Comparison of ENCODE assay signal across 8 cellular contexts in genomic region chr7:99380823-99381663, GRCh38. TPM values are rescaled to one million over a fixed set of nuclear protein-coding genes. Genes with fewer than 3 reads are reported as not detected.
DNase-seq lines count a peak whose midpoint lies in the region; ATAC-seq, FAIRE-seq and TF ChIP-seq lines count a peak whose summit lies in the region.

No MANE protein-coding gene starts in this region.

- no peaks in the 10 kb centered on the region for H3K27me3 Mint-ChIP-seq in naive B cell

- H3K4me1 ChIP-seq in GM12878 (ENCODE audit: control insufficient read depth, insufficient read depth, low read length): peaks cover 43% of the 10 kb centered on the region
- peaks cover 29% of the 10 kb centered on the region for H3K4me1 ChIP-seq in stomach smooth muscle (ENCODE audit: control insufficient read depth, insufficient read depth, low read length)

- TF ChIP-seq RAD21 in GM12878 (IDR thresholded peaks at IDR 0.05; ENCODE audit: insufficient read depth, low read depth, low read length): no peak

- H3K9me3 ChIP-seq in GM12878 (replicated peaks; ENCODE audit: control insufficient read depth, insufficient read depth, low read length) (no peaks in the 10 kb centered on the region), stomach smooth muscle (ENCODE audit: control insufficient read depth in 2 of 2, low read length in 2 of 2) (no peaks in the 10 kb centered on the region)

- peaks cover 69% of the 10 kb centered on the region for H3K79me2 ChIP-seq in GM12878 (ENCODE audit: control insufficient read depth, insufficient read depth, low read length)

- peaks cover 0 to 5% of the 10 kb centered on the region in 2 donors for H3K36me3 Mint-ChIP-seq in naive B cell

- TF ChIP-seq CTCF in GM12878 (IDR thresholded peaks at IDR 0.05 in 2 of 3, conservative IDR thresholded peaks at IDR 0.05 in 1 of 3; ENCODE audit: control insufficient read depth in 2 of 3, extremely low read depth in 1 of 3, insufficient read depth in 1 of 3, low read depth in 3 of 3, low read length in 3 of 3): no peak

- peak; percentile 88 for TF ChIP-seq POLR2A in GM12878 (IDR thresholded peaks at IDR 0.05; ENCODE audit: low read depth, low read length)

- peak overlapping the region; percentile 64 for H3K4me3 ChIP-seq in GM12878
- H3K4me3 ChIP-seq in stomach smooth muscle (ENCODE audit: low read length in 2 of 2): peak overlapping the region in 1 of 2 donors; percentile 52

- WGBS in GM12878 (ENCODE audit: insufficient coverage, insufficient replicate concordance, low lambda C conversion rate, missing lambda C conversion rate): 25% methylated on average over 16 of the region's 16 CpGs

- DNase-seq in T-helper 1 cell: peak; percentile 86 to 95 (median 89)
- DNase-seq in GM12878 (ENCODE audit: low read depth, low spot score): peak; percentile 88
- peak; percentile 88 for DNase-seq in naive B cell
- DNase-seq in T1000 (lab: John Stamatoyannopoulos, UW): no peak
- no peak for DNase-seq in cerebellar cortex (ENCODE audit: low spot score)

- H3K4me2 ChIP-seq in GM12878 (ENCODE audit: control insufficient read depth, insufficient read depth): peak overlapping the region; percentile 96

- H3K27ac Mint-ChIP-seq in naive B cell: peak overlapping the region; percentile 94 to 99 (median 98)

- peak; percentile 98 for FAIRE-seq in GM12878 (lab: Jason Lieb, UNC)

- CTCF ChIA-PET in GM12878 (lab: Yijun Ruan, JAX): interaction anchor here (1.7 kb wide), 1 partner anchor 28 kb away, joined by 5 read pairs; the partner anchor contains the start of genes BUD31 and PDAP1

- SMC1A ChIA-PET in GM12878 (lab: Charles Lee; ENCODE audit: uncharacterized antibody, unreplicated experiment): interaction anchor here (1.0 to 2.7 kb wide), 2 partner anchors 12 to 27 kb away, joined by 3 to 20 read pairs; partner anchors contain the start of genes BUD31 and PDAP1

- H3K36me3 ChIP-seq in GM12878 (ENCODE audit: control insufficient read depth in 2 of 2, insufficient read depth in 2 of 2, low read length in 1 of 2): peaks cover 9 to 10% of the 10 kb centered on the region in 2 experiments
- peaks cover 0 to 4% of the 10 kb centered on the region in 2 donors for H3K36me3 ChIP-seq in stomach smooth muscle (ENCODE audit: control insufficient read depth in 2 of 2, insufficient read depth in 2 of 2, low read length in 2 of 2)

- intact Hi-C loops in GM12878 (cut with micrococcal nuclease; ENCODE audit: unreplicated experiment): loop anchor here (2.0 kb wide), 1 partner anchor 28 kb away; the partner anchor contains the start of genes BUD31 and PDAP1

- in situ Hi-C loops in GM12878 (cut with MboI): no loop called here

- peak; percentile 78 for ATAC-seq in GM18498 (IDR thresholded peaks at IDR 0.05; ENCODE audit: unreplicated experiment)
- peak; percentile 82 for ATAC-seq in HG02798 (IDR thresholded peaks at IDR 0.05; ENCODE audit: poor library complexity, unreplicated experiment)
- peak; percentile 85 for ATAC-seq in GM12878
- peak; percentile 82 to 87 for ATAC-seq in naive B cell (ENCODE audit: low read depth in 2 of 2)

- H3K4me1 Mint-ChIP-seq in naive B cell: peaks cover 35 to 82% (median 72%) of the 10 kb centered on the region in 3 donors

- no peaks in the 10 kb centered on the region; the same call in 1 of the 2 replicates for H4K20me1 ChIP-seq in GM12878 (ENCODE audit: control insufficient read depth, insufficient read depth)

- H3K4me3 Mint-ChIP-seq in naive B cell: peak overlapping the region; percentile 80 to 93 (median 87)

- RAD21 ChIA-PET in GM12878 (lab: Charles Lee; ENCODE audit: unreplicated experiment): interaction anchor here (0.5 to 2.3 kb wide), 3 partner anchors 10 to 28 kb away, joined by 3 to 15 read pairs (median 7); partner anchors contain the start of genes BUD31 and PDAP1

- H3K9me3 Mint-ChIP-seq in naive B cell: no peaks in the 10 kb centered on the region

- peak overlapping the region; percentile 100 for H3K27ac ChIP-seq in GM12878 (ENCODE audit: control insufficient read depth, insufficient read depth)
- peak overlapping the region; percentile 76 for H3K27ac ChIP-seq in stomach smooth muscle (ENCODE audit: low read length)

- no peak; a peak in 1 of 4 replicates for TF ChIP-seq EP300 in GM12878 (IDR thresholded peaks at IDR 0.05; ENCODE audit: borderline replicate concordance in 1 of 2, control insufficient read depth in 1 of 2, low read depth in 2 of 2, low read length in 2 of 2)

- POLR2A ChIA-PET in GM12878 (lab: Charles Lee): interaction anchor here (0.5 to 2.8 kb wide), 5 partner anchors 28 to 450 kb away, joined by 3 to 51 read pairs (median 4); partner anchors contain the start of genes ARPC1A, BUD31 and PDAP1

- H3K27me3 ChIP-seq in GM12878 (replicated peaks in 1 of 2; ENCODE audit: control insufficient read depth in 2 of 2, insufficient read depth in 2 of 2, low read length in 1 of 2): no peaks in the 10 kb centered on the region
- no peaks in the 10 kb centered on the region for H3K27me3 ChIP-seq in stomach smooth muscle (ENCODE audit: control insufficient read depth in 1 of 2, insufficient read depth in 2 of 2, low read length in 2 of 2)

- H3K9ac ChIP-seq in GM12878 (ENCODE audit: control insufficient read depth, insufficient read depth, low read length) (peak overlapping the region; percentile 95), stomach smooth muscle (ENCODE audit: low read length in 2 of 2) (no peak overlapping the region)

- no peak overlapping the region for H2AFZ ChIP-seq in GM12878 (ENCODE audit: control insufficient read depth, low read depth, low read length)

- TSS peak; percentile 43 for BruUV-seq in GM12878 (replicated peaks; lab: Mats Ljungman, UMichigan)

RNA-seq across cellular contexts. Expression of gene ARPC1B, which starts 6.5 kb away (rescaled TPM):
- 141 and 182 TPM in 2 replicates for total RNA-seq in GM12878 (2013; cell fraction: nucleolus; rRNA removed)
- total RNA-seq in GM12878 (2014; rRNA removed) (719 and 762 TPM in 2 replicates), GM12878 (2014; rRNA removed; fragmentation: Illumina TruSeq; extraction: Trizol) (170 and 199 TPM in 2 replicates), GM12878 (2021) (368 and 403 TPM in 2 replicates)
- 363 TPM for polyA plus RNA-seq in GM12878 (2011; ENCODE audit: low read depth)
- polyA plus RNA-seq in GM12878 (2011; rRNA removed) (314 and 406 TPM in 2 replicates), GM12878 (2014; fragmentation: Illumina TruSeq; extraction: Trizol) (91.0 and 148 TPM in 2 replicates), GM12878 (2014; fragmentation: Nextera tagmentation; extraction: Ambion mirVana) (100 to 1,000 TPM in 1 of 2 experiments, 10 to 100 TPM in 1; 14.1 to 135 TPM), GM12878 (2014; rRNA removed) (628 and 811 TPM in 2 replicates), GM12878 (2016; fragmentation: Nextera tagmentation; extraction: Ambion mirVana) (100 to 1,000 TPM; 577 to 598 TPM), naive B cell (ENCODE audit: low read depth in 6 of 6) (100 to 1,000 TPM; 434 to 595 (median 483) TPM)
- 858 and 1,050 TPM in 2 replicates for polyA plus RNA-seq in GM12878 (2011; cell fraction: cytosol; rRNA removed)
- polyA plus RNA-seq in GM12878 (2011; cell fraction: nucleus; rRNA removed): 603 and 732 TPM in 2 replicates
- 639 and 642 TPM in 2 replicates for polyA plus RNA-seq in GM12878 (2012)
- polyA minus RNA-seq in GM12878 (2011; rRNA and poly(A)+ RNA removed): 194 and 384 TPM in 2 replicates
- polyA minus RNA-seq in GM12878 (2011; cell fraction: cytosol; rRNA and poly(A)+ RNA removed): 199 and 205 TPM in 2 replicates
- 112 and 162 TPM in 2 replicates for polyA minus RNA-seq in GM12878 (2011; cell fraction: nucleus; rRNA and poly(A)+ RNA removed)

RNA-seq across cellular contexts. Expression of gene PDAP1, which starts 27.4 kb away (rescaled TPM):
- 9.5 and 11.1 TPM in 2 replicates for total RNA-seq in GM12878 (2013; cell fraction: nucleolus; rRNA removed)
- total RNA-seq in GM12878 (2014; rRNA removed) (35.9 and 37.8 TPM in 2 replicates), GM12878 (2014; rRNA removed; fragmentation: Illumina TruSeq; extraction: Trizol) (94.9 and 107 TPM in 2 replicates), GM12878 (2021) (111 and 114 TPM in 2 replicates)
- polyA plus RNA-seq in GM12878 (2011; ENCODE audit: low read depth): 68.1 TPM
- polyA plus RNA-seq in GM12878 (2011; rRNA removed) (30.5 and 48.4 TPM in 2 replicates), GM12878 (2014; fragmentation: Illumina TruSeq; extraction: Trizol) (132 and 200 TPM in 2 replicates), GM12878 (2014; fragmentation: Nextera tagmentation; extraction: Ambion mirVana) (10 to 100 TPM in 1 of 2 experiments, 1 to 10 TPM in 1; 6.6 to 13.8 TPM), GM12878 (2014; rRNA removed) (60.6 and 76.4 TPM in 2 replicates), GM12878 (2016; fragmentation: Nextera tagmentation; extraction: Ambion mirVana) (100 to 1,000 TPM in 1 of 2 experiments, 10 to 100 TPM in 1; 99.1 to 107 TPM), naive B cell (ENCODE audit: low read depth in 6 of 6) (10 to 100 TPM; 23.3 to 28.5 (median 25.7) TPM)
- 28.5 and 38.4 TPM in 2 replicates for polyA plus RNA-seq in GM12878 (2011; cell fraction: cytosol; rRNA removed)
- polyA plus RNA-seq in GM12878 (2011; cell fraction: nucleus; rRNA removed): 19.5 and 39.0 TPM in 2 replicates
- 94.4 and 117 TPM in 2 replicates for polyA plus RNA-seq in GM12878 (2012)
- 10.3 and 46.3 TPM in 2 replicates for polyA minus RNA-seq in GM12878 (2011; rRNA and poly(A)+ RNA removed)
- 8.9 and 9.8 TPM in 2 replicates for polyA minus RNA-seq in GM12878 (2011; cell fraction: cytosol; rRNA and poly(A)+ RNA removed)
- polyA minus RNA-seq in GM12878 (2011; cell fraction: nucleus; rRNA and poly(A)+ RNA removed): 2.7 and 8.7 TPM in 2 replicates

RNA-seq across cellular contexts. Expression of gene BUD31, which starts 27.7 kb away (rescaled TPM):
- 18.3 and 21.9 TPM in 2 replicates for total RNA-seq in GM12878 (2013; cell fraction: nucleolus; rRNA removed)
- total RNA-seq in GM12878 (2014; rRNA removed): 107 TPM in 2 replicates
- 131 and 143 TPM in 2 replicates for total RNA-seq in GM12878 (2014; rRNA removed; fragmentation: Illumina TruSeq; extraction: Trizol)
- 108 and 134 TPM in 2 replicates for total RNA-seq in GM12878 (2021)
- polyA plus RNA-seq in GM12878 (2011; ENCODE audit: low read depth): 88.1 TPM
- polyA plus RNA-seq in GM12878 (2011; rRNA removed): 74.2 and 104 TPM in 2 replicates
- 78.9 and 85.9 TPM in 2 replicates for polyA plus RNA-seq in GM12878 (2011; cell fraction: cytosol; rRNA removed)
- polyA plus RNA-seq in GM12878 (2011; cell fraction: nucleus; rRNA removed): 42.2 and 44.8 TPM in 2 replicates
- polyA plus RNA-seq in GM12878 (2012): 90.5 and 113 TPM in 2 replicates
- 185 and 257 TPM in 2 replicates for polyA plus RNA-seq in GM12878 (2014; fragmentation: Illumina TruSeq; extraction: Trizol)
- 100 to 1,000 TPM; 125 to 127 TPM for polyA plus RNA-seq in GM12878 (2014; fragmentation: Nextera tagmentation; extraction: Ambion mirVana)
- 112 and 118 TPM in 2 replicates for polyA plus RNA-seq in GM12878 (2014; rRNA removed)
- 100 to 1,000 TPM; 301 to 317 TPM for polyA plus RNA-seq in GM12878 (2016; fragmentation: Nextera tagmentation; extraction: Ambion mirVana)
- polyA minus RNA-seq in GM12878 (2011; rRNA and poly(A)+ RNA removed): 41.5 and 60.5 TPM in 2 replicates
- 21.0 and 24.6 TPM in 2 replicates for polyA minus RNA-seq in GM12878 (2011; cell fraction: cytosol; rRNA and poly(A)+ RNA removed)
- 12.0 and 18.1 TPM in 2 replicates for polyA minus RNA-seq in GM12878 (2011; cell fraction: nucleus; rRNA and poly(A)+ RNA removed)
- polyA plus RNA-seq in naive B cell (ENCODE audit: low read depth in 6 of 6): 100 to 1,000 TPM; 129 to 201 (median 182) TPM

RNA-seq across cellular contexts. Expression of gene ARPC1A, which starts 55.3 kb away (rescaled TPM):
- total RNA-seq in GM12878 (2013; cell fraction: nucleolus; rRNA removed): 20.4 and 22.1 TPM in 2 replicates
- total RNA-seq in GM12878 (2014; rRNA removed) (60.3 and 72.2 TPM in 2 replicates), GM12878 (2014; rRNA removed; fragmentation: Illumina TruSeq; extraction: Trizol) (55.8 and 56.6 TPM in 2 replicates), GM12878 (2021) (71.6 and 81.4 TPM in 2 replicates)
- 43.8 TPM for polyA plus RNA-seq in GM12878 (2011; ENCODE audit: low read depth)
- polyA plus RNA-seq in GM12878 (2011; rRNA removed) (26.4 and 42.3 TPM in 2 replicates), GM12878 (2014; fragmentation: Illumina TruSeq; extraction: Trizol) (53.6 and 72.1 TPM in 2 replicates), GM12878 (2014; fragmentation: Nextera tagmentation; extraction: Ambion mirVana) (100 to 1,000 TPM; 102 to 103 TPM), GM12878 (2014; rRNA removed) (52.1 and 58.1 TPM in 2 replicates), GM12878 (2016; fragmentation: Nextera tagmentation; extraction: Ambion mirVana) (100 to 1,000 TPM; 136 to 152 TPM), naive B cell (ENCODE audit: low read depth in 6 of 6) (100 to 1,000 TPM in 2 of 6 donors, 10 to 100 TPM in 4; 49.5 to 109 (median 91.8) TPM)
- polyA plus RNA-seq in GM12878 (2011; cell fraction: cytosol; rRNA removed): 66.1 and 67.0 TPM in 2 replicates
- 46.8 and 50.3 TPM in 2 replicates for polyA plus RNA-seq in GM12878 (2011; cell fraction: nucleus; rRNA removed)
- 46.8 and 51.9 TPM in 2 replicates for polyA plus RNA-seq in GM12878 (2012)
- 48.4 and 52.9 TPM in 2 replicates for polyA minus RNA-seq in GM12878 (2011; rRNA and poly(A)+ RNA removed)
- 15.5 and 18.6 TPM in 2 replicates for polyA minus RNA-seq in GM12878 (2011; cell fraction: cytosol; rRNA and poly(A)+ RNA removed)
- 17.2 and 29.0 TPM in 2 replicates for polyA minus RNA-seq in GM12878 (2011; cell fraction: nucleus; rRNA and poly(A)+ RNA removed)

RNA-seq across cellular contexts. Expression of gene PTCD1, which starts 57.6 kb away (rescaled TPM):
- total RNA-seq in GM12878 (2013; cell fraction: nucleolus; rRNA removed): 8.8 and 19.1 TPM in 2 replicates
- total RNA-seq in GM12878 (2014; rRNA removed) (8.2 and 9.7 TPM in 2 replicates), GM12878 (2014; rRNA removed; fragmentation: Illumina TruSeq; extraction: Trizol) (3.3 and 4.5 TPM in 2 replicates), GM12878 (2021) (6.2 and 8.8 TPM in 2 replicates)
- 2.4 TPM for polyA plus RNA-seq in GM12878 (2011; ENCODE audit: low read depth)
- polyA plus RNA-seq in GM12878 (2011; rRNA removed) (3.0 and 4.2 TPM in 2 replicates), GM12878 (2014; fragmentation: Illumina TruSeq; extraction: Trizol) (0.78 and 1.9 TPM in 2 replicates), GM12878 (2014; fragmentation: Nextera tagmentation; extraction: Ambion mirVana) (under 1 TPM; 0.26 to 0.42 TPM), GM12878 (2014; rRNA removed) (7.6 and 8.7 TPM in 2 replicates), GM12878 (2016; fragmentation: Nextera tagmentation; extraction: Ambion mirVana) (1 to 10 TPM; 5.6 to 5.9 TPM), naive B cell (ENCODE audit: low read depth in 6 of 6) (1 to 10 TPM; 2.3 to 6.3 (median 3.5) TPM)
- 4.4 and 6.9 TPM in 2 replicates for polyA plus RNA-seq in GM12878 (2011; cell fraction: cytosol; rRNA removed)
- 9.9 and 10.2 TPM in 2 replicates for polyA plus RNA-seq in GM12878 (2011; cell fraction: nucleus; rRNA removed)
- 4.4 and 5.9 TPM in 2 replicates for polyA plus RNA-seq in GM12878 (2012)
- polyA minus RNA-seq in GM12878 (2011; rRNA and poly(A)+ RNA removed): 2.8 and 6.6 TPM in 2 replicates
- 1.2 and 1.7 TPM in 2 replicates for polyA minus RNA-seq in GM12878 (2011; cell fraction: cytosol; rRNA and poly(A)+ RNA removed)
- polyA minus RNA-seq in GM12878 (2011; cell fraction: nucleus; rRNA and poly(A)+ RNA removed): 3.0 and 4.6 TPM in 2 replicates

Comparison
In these comparisons a context has a peak if more than half of its experiments do, and no peak if none do; other contexts are left out.
1. DNase-seq: peak in T-helper 1 cell (5 of 5), GM12878 (single experiment) and naive B cell (single experiment); none in T1000 (single experiment) and cerebellar cortex (single experiment).
2. Peak in every context shown above with its lines, with median percentiles within 50 percentile points of each other: ATAC-seq.